26 cellular contexts compared by ENCODE assay signal in the genomic region with DNA sequence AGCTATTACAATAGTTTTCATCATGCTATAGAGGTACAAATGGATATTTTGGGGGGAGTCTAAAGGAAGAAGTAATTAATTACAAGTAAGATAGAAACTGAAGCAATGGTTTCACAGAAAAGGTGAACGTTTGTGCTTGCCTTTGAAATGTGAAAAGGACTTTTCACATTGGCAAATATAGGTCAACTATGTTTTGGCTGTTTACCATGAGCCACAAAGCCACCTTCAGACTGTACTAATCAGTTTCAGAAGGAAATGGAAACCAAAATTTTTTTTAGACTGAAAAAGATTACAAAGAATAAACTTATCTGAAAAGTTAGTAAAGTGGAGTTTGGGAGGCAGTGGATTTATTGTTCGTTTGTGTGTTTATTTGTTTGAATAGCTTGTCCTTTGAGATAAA. TPM values are rescaled to one million over a fixed set of nuclear protein-coding genes. Genes with fewer than 3 reads are reported as not detected.
"Had no signal": no experiment of that assay in that cellular context is flagged by ENCODE, and none has a peak within 500 bp of the region (broad histone marks: within the 10 kb centered on the region; RNA-seq: fewer than 3 reads in every experiment).

No MANE protein-coding gene starts in this region.

- H3K36me3 ChIP-seq: adrenal gland had no signal

- H3K4me1 Mint-ChIP-seq: activated CD4-positive, alpha-beta T cell treated with anti-CD3 and anti-CD28 coated beads, Interleukin-2, amount 10 ng/mL, durations not matched to agents 7 days and 5 days; activated naive CD8-positive, alpha-beta T cell treated with anti-CD3 and anti-CD28 coated beads, Interleukin-2, amount 10 ng/mL, durations not matched to agents 7 days and 5 days; T-cell had no signal

- H3K27me3 ChIP-seq: adrenal gland, body of pancreas had no signal

- H3K4me1 ChIP-seq: adrenal gland had no signal

- H3K27ac Mint-ChIP-seq: activated CD4-positive, alpha-beta T cell treated with anti-CD3 and anti-CD28 coated beads, Interleukin-2, amount 10 ng/mL, durations not matched to agents 7 days and 5 days; activated CD8-positive, alpha-beta T cell treated with anti-CD3 and anti-CD28 coated beads for 36 hours; activated naive CD8-positive, alpha-beta T cell treated with anti-CD3 and anti-CD28 coated beads, Interleukin-2, amount 10 ng/mL, durations not matched to agents 7 days and 5 days; activated T-cell treated with anti-CD3 and anti-CD28 coated beads, Interleukin-2, amount 50 U/mL, for 72 hours had no signal

- ATAC-seq: activated CD8-positive, alpha-beta T cell treated with anti-CD3 and anti-CD28 coated beads for 36 hours; activated T-cell treated with anti-CD3 and anti-CD28 coated beads, Interleukin-2, amount 50 U/mL, for 72 hours; body of pancreas; Right ventricle myocardium inferior had no signal

- H3K36me3 Mint-ChIP-seq: activated naive CD8-positive, alpha-beta T cell treated with anti-CD3 and anti-CD28 coated beads, Interleukin-2, amount 10 ng/mL, durations not matched to agents 7 days and 5 days; T-cell had no signal

- H3K4me3 Mint-ChIP-seq: activated CD4-positive, alpha-beta T cell treated with anti-CD3 and anti-CD28 coated beads, Interleukin-2, amount 10 ng/mL, durations not matched to agents 7 days and 5 days; activated CD8-positive, alpha-beta T cell treated with anti-CD3 and anti-CD28 coated beads for 36 hours; activated naive CD8-positive, alpha-beta T cell treated with anti-CD3 and anti-CD28 coated beads, Interleukin-2, amount 10 ng/mL, durations not matched to agents 7 days and 5 days; T-cell had no signal

- H3K4me3 ChIP-seq: adrenal gland, body of pancreas, SK-N-MC had no signal

- H3K9me3 Mint-ChIP-seq: activated CD4-positive, alpha-beta T cell treated with anti-CD3 and anti-CD28 coated beads, Interleukin-2, amount 10 ng/mL, durations not matched to agents 7 days and 5 days; activated CD8-positive, alpha-beta T cell treated with anti-CD3 and anti-CD28 coated beads for 36 hours; activated naive CD8-positive, alpha-beta T cell treated with anti-CD3 and anti-CD28 coated beads, Interleukin-2, amount 10 ng/mL, durations not matched to agents 7 days and 5 days; T-cell had no signal

- FAIRE-seq: bronchial epithelial cell had no signal

- H3K27me3 Mint-ChIP-seq: activated CD4-positive, alpha-beta T cell treated with anti-CD3 and anti-CD28 coated beads, Interleukin-2, amount 10 ng/mL, durations not matched to agents 7 days and 5 days; activated CD8-positive, alpha-beta T cell treated with anti-CD3 and anti-CD28 coated beads for 36 hours had no signal

- DNase-seq: activated CD4-positive, alpha-beta T cell treated with anti-CD3 and anti-CD28 coated beads, Interleukin-2, amount 10 ng/mL, durations not matched to agents 7 days and 5 days; activated CD4-positive, CD25-positive, alpha-beta regulatory T cell; activated CD8-positive, alpha-beta memory T cell treated with anti-CD3 and anti-CD28 coated beads, Interleukin-2, amount 50 U/mL, for 4 hours; activated CD8-positive, alpha-beta T cell treated with anti-CD3 and anti-CD28 coated beads for 36 hours; activated naive CD4-positive, alpha-beta T cell treated with anti-CD3 and anti-CD28 coated beads, Interleukin-2, amount 50 U/mL, for 16 hours; activated naive CD8-positive, alpha-beta T cell treated with anti-CD3 and anti-CD28 coated beads, Interleukin-2, amount 10 ng/mL, durations not matched to agents 7 days and 5 days; activated T-cell treated with anti-CD3 and anti-CD28 coated beads, Interleukin-2, amount 50 U/mL, for 72 hours; adrenal gland; aorta; body of pancreas; central memory CD4-positive, alpha-beta T cell; cortex of kidney; NCI-H1694; NCI-H2029; NCI-H2107; NCI-H226; NCI-H526; NCI-H774; RPMI8226; T-cell had no signal

- H3K9me3 ChIP-seq: adrenal gland, body of pancreas had no signal

- H3K27ac ChIP-seq: adrenal gland, body of pancreas, SK-N-MC, VCaP had no signal

RNA-seq across cellular contexts. Expression of gene SYTL5, which starts 32.1 kb away (rescaled TPM):
- total RNA-seq: activated CD4-positive, alpha-beta T cell treated with anti-CD3 and anti-CD28 coated beads, Interleukin-2, amount 10 ng/mL, durations not matched to agents 7 days and 5 days; activated CD8-positive, alpha-beta T cell treated with anti-CD3 and anti-CD28 coated beads for 36 hours; activated naive CD8-positive, alpha-beta T cell treated with anti-CD3 and anti-CD28 coated beads, Interleukin-2, amount 10 ng/mL, durations not matched to agents 7 days and 5 days; activated T-cell treated with anti-CD3 and anti-CD28 coated beads, Interleukin-2, amount 50 U/mL, for 72 hours; aorta; OCI-LY7; Right ventricle myocardium inferior; T-helper 2 cell treated with Interferon-gamma antibody and Interleukin-4, amounts not matched to agents 100 ng/mL and 5 ng/mL, for 36 hours had no signal
